Comparison of ENCODE assay signal across 17 cellular contexts in the genomic region with DNA sequence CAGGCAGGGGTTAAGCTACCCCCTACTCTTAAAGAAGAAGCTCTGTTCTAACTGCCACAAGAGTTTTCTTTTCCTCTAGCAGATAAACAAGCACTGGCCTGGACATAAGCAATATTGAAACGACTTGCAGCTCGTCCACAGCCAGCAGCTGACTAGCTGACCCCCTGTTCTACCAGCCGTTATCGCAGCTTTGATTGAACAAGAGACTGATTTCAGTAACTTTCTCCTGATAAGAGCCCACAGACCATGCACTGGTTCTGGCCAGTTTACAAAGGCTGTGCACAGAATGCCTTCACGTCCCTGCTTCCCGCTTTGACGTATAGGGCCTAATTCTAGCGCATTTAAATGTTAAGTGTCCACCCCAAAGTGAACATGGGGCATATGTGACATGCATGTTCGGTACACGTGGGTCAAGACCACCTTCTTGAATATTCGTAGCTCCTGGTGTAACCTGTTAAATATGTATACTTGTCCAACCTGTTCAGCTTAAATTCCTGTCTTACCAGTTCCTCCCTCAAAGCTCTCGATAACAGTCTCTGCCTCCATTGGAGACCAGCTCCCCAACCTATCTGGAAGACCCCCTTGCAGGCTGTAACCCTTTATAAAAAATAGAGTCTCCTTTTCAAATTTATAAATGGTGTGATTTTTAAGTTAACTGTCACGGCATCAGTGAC.
"Had no signal": no experiment of that assay in that cellular context is flagged by ENCODE, and none has a peak within 500 bp of the region (broad histone marks: within the 10 kb centered on the region; RNA-seq: fewer than 3 reads in every experiment).

No MANE protein-coding gene starts in this region.

- H3K27me3 ChIP-seq: colonic mucosa, right atrium auricular region, tibial nerve had no signal

- H3K4me1 Mint-ChIP-seq: natural killer cell; stimulated activated effector memory CD8-positive, alpha-beta T cell treated with anti-CD3 and anti-CD28 coated beads, Interleukin-12 subunit alpha, Interleukin-12 subunit beta, amount 100 ng/mL, for 72 hours had no signal

- FAIRE-seq: small intestine had no signal

- H3K36me3 ChIP-seq: colonic mucosa, right atrium auricular region, tibial nerve had no signal

- DNase-seq: caudate nucleus; colonic mucosa; dermis blood vessel endothelial cell; erythroblast; foreskin keratinocyte; left colon; mammary epithelial cell; natural killer cell; occipital lobe; posterior cingulate gyrus; small intestine; stimulated activated CD4-positive, alpha-beta T cell treated with anti-CD3 and anti-CD28 coated beads, Interleukin-4, amount 100 ng/mL, for 1 hour; stimulated activated CD8-positive, alpha-beta memory T cell treated with anti-CD3 and anti-CD28 coated beads, Interleukin-4, amount 100 ng/mL, for 48 hours; stimulated activated naive CD8-positive, alpha-beta T cell treated with anti-CD3 and anti-CD28 coated beads, Interleukin-15, Interleukin-2, amounts not matched to agents 100 U/mL and 50 U/mL, for 24 hours had no signal

- H3K9me3 Mint-ChIP-seq: natural killer cell; stimulated activated effector memory CD8-positive, alpha-beta T cell treated with anti-CD3 and anti-CD28 coated beads, Interleukin-12 subunit alpha, Interleukin-12 subunit beta, amount 100 ng/mL, for 72 hours had no signal

- H3K9me3 ChIP-seq: colonic mucosa, right atrium auricular region, tibial nerve had no signal

- H3K27ac Mint-ChIP-seq: natural killer cell; stimulated activated effector memory CD8-positive, alpha-beta T cell treated with anti-CD3 and anti-CD28 coated beads, Interleukin-12 subunit alpha, Interleukin-12 subunit beta, amount 100 ng/mL, for 72 hours had no signal

- H3K27ac ChIP-seq: colonic mucosa, foreskin keratinocyte, right atrium auricular region, tibial nerve had no signal

- ATAC-seq: foreskin keratinocyte; left colon; natural killer cell; stimulated activated effector memory CD8-positive, alpha-beta T cell treated with anti-CD3 and anti-CD28 coated beads, Interleukin-12 subunit alpha, Interleukin-12 subunit beta, amount 100 ng/mL, for 72 hours; stimulated activated naive CD8-positive, alpha-beta T cell treated with anti-CD3 and anti-CD28 coated beads, Interleukin-15, Interleukin-2, amounts not matched to agents 100 U/mL and 50 U/mL, for 24 hours had no signal

- H3K4me3 Mint-ChIP-seq: natural killer cell; stimulated activated effector memory CD8-positive, alpha-beta T cell treated with anti-CD3 and anti-CD28 coated beads, Interleukin-12 subunit alpha, Interleukin-12 subunit beta, amount 100 ng/mL, for 72 hours had no signal

- H3K4me3 ChIP-seq: colonic mucosa, right atrium auricular region, tibial nerve had no signal

- H3K36me3 Mint-ChIP-seq: natural killer cell; stimulated activated effector memory CD8-positive, alpha-beta T cell treated with anti-CD3 and anti-CD28 coated beads, Interleukin-12 subunit alpha, Interleukin-12 subunit beta, amount 100 ng/mL, for 72 hours had no signal

- H3K4me1 ChIP-seq: colonic mucosa, foreskin keratinocyte, right atrium auricular region had no signal
